In genomic region chr5:140093866-140094265, GRCh38 we compare ENCODE assay signal across 9 cellular contexts. TPM values are rescaled to one million over a fixed set of nuclear protein-coding genes. Genes with fewer than 3 reads are reported as not detected.
"Had no signal": no experiment of that assay in that cellular context is flagged by ENCODE, and none has a peak within 500 bp of the region (broad histone marks: within the 10 kb centered on the region; RNA-seq: fewer than 3 reads in every experiment).

No MANE protein-coding gene starts in this region.

- H3K4me1 Mint-ChIP-seq: IgD-negative memory B cell had no signal

- H3K27ac ChIP-seq: HL-60, KMS-11 had no signal

- DNase-seq: IMR-90, KBM-7, KG1 had no signal

- H3K4me3 Mint-ChIP-seq: IgD-negative memory B cell had no signal

- H3K9ac ChIP-seq: KMS-11 had no signal

- ATAC-seq: HepG2 had no signal

- FAIRE-seq: HepG2, HTR-8/SVneo had no signal

- H3K27ac Mint-ChIP-seq: IgD-negative memory B cell had no signal

- H3K4me2 ChIP-seq: KMS-11 had no signal

RNA-seq across cellular contexts. Expression of gene NRG2, which starts 50.8 kb away (rescaled TPM):
- total RNA-seq: HepG2, HT-29 had no signal
- polyA plus RNA-seq: HepG2, IgD-negative memory B cell, IMR-90 had no signal
